Comparison of ENCODE assay signal across 20 cellular contexts in genomic region chr22:49553076-49553475, GRCh38.
"Had no signal": no experiment of that assay in that cellular context is flagged by ENCODE, and none has a peak within 500 bp of the region (broad histone marks: within the 10 kb centered on the region; RNA-seq: fewer than 3 reads in every experiment).

No MANE protein-coding gene starts in this region.

- H3K4me1 Mint-ChIP-seq: activated CD4-positive, alpha-beta memory T cell treated with anti-CD3 and anti-CD28 coated beads, Interleukin-2, amount 10 ng/mL, durations not matched to agents 7 days and 5 days; endodermal cell; nephron had no signal

- H3K27ac Mint-ChIP-seq: activated CD4-positive, alpha-beta memory T cell treated with anti-CD3 and anti-CD28 coated beads, Interleukin-2, amount 10 ng/mL, durations not matched to agents 7 days and 5 days; activated naive CD8-positive, alpha-beta T cell; endodermal cell; nephron had no signal

- ATAC-seq: gastrocnemius medialis, left colon, SK-N-SH treated with all-trans-retinoic acid at 6 μM for 48 hours had no signal

- H3K4me3 Mint-ChIP-seq: activated CD4-positive, alpha-beta memory T cell treated with anti-CD3 and anti-CD28 coated beads, Interleukin-2, amount 10 ng/mL, durations not matched to agents 7 days and 5 days; activated naive CD8-positive, alpha-beta T cell; endodermal cell; nephron had no signal

- DNase-seq: activated CD4-positive, alpha-beta memory T cell treated with anti-CD3 and anti-CD28 coated beads, Interleukin-2, amount 10 ng/mL, durations not matched to agents 7 days and 5 days; activated CD4-positive, alpha-beta T cell treated with anti-CD3 and anti-CD28 coated beads for 48 hours; activated gamma-delta T cell treated with Interleukin-2 at 50 U/mL for 16 hours; activated T-cell treated with anti-CD3 and anti-CD28 coated beads for 4 hours; amniotic stem cell; colonic mucosa; esophagus squamous epithelium; hypothalamus; left colon; midbrain; stimulated activated CD4-positive, alpha-beta T cell treated with anti-CD3 and anti-CD28 coated beads, Interleukin-4, amount 100 ng/mL, for 1 hour; stimulated activated naive CD4-positive, alpha-beta T cell; testis; trophoblast cell had no signal

- H3K27me3 Mint-ChIP-seq: activated CD4-positive, alpha-beta memory T cell treated with anti-CD3 and anti-CD28 coated beads, Interleukin-2, amount 10 ng/mL, durations not matched to agents 7 days and 5 days; activated naive CD8-positive, alpha-beta T cell had no signal

- FAIRE-seq: islet of Langerhans had no signal
